ENCODE assay signal across 8 cellular contexts in genomic region chr2:156322103-156322671, GRCh38. TPM values are rescaled to one million over a fixed set of nuclear protein-coding genes. Genes with fewer than 3 reads are reported as not detected.
DNase-seq lines count a peak whose midpoint lies in the region; ATAC-seq, FAIRE-seq and TF ChIP-seq lines count a peak whose summit lies in the region.

No MANE protein-coding gene starts in this region.

- H3K9ac ChIP-seq in endodermal cell (ENCODE audit: extremely low read depth, low read length, poor library complexity, severe bottlenecking) = no peak overlapping the region

- H3K27me3 Mint-ChIP-seq in endodermal cell (ENCODE audit: insufficient read depth) = peaks cover 95% of the 10 kb centered on the region

- no peaks in the 10 kb centered on the region for H3K36me3 ChIP-seq in endodermal cell (ENCODE audit: control insufficient read depth, insufficient read depth, low read length)

- peaks cover 20% of the 10 kb centered on the region for H3K4me1 Mint-ChIP-seq in endodermal cell

- no peak for TF ChIP-seq POLR2A in GM12891 (IDR thresholded peaks at IDR 0.05; ENCODE audit: low read depth, low read length)

- H3K9me3 Mint-ChIP-seq in endodermal cell = peaks cover 21% of the 10 kb centered on the region

- FAIRE-seq in GM12891 (lab: Jason Lieb, UNC) = no peak

- peak; percentile 37 for ATAC-seq in HG03469 (IDR thresholded peaks at IDR 0.05; ENCODE audit: unreplicated experiment)
- peak; percentile 52 for ATAC-seq in stimulated activated naive CD8-positive, alpha-beta T cell treated with anti-CD3 and anti-CD28 coated beads, Interleukin-15, Interleukin-2, amounts not matched to agents 100 U/mL and 50 U/mL, for 24 hours

- H3K27ac Mint-ChIP-seq in endodermal cell = no peak overlapping the region

- DNase-seq in activated CD4-positive, alpha-beta T cell treated with anti-CD3 and anti-CD28 coated beads for 1 hour = peak; percentile 20
- no peak for DNase-seq in activated CD4-positive, alpha-beta T cell treated with anti-CD3 and anti-CD28 coated beads for 4 hours
- DNase-seq in endodermal cell = no peak
- DNase-seq in stimulated activated naive CD8-positive, alpha-beta T cell treated with anti-CD3 and anti-CD28 coated beads, Interleukin-15, Interleukin-2, amounts not matched to agents 100 U/mL and 50 U/mL, for 24 hours = peak; percentile 48
- no peak for DNase-seq in GM12891 (ENCODE audit: insufficient read length, low spot score)
- DNase-seq in activated CD4-positive, CD25-positive, alpha-beta regulatory T cell (lab: John Stamatoyannopoulos, UW) = no peak
- DNase-seq in COLO668 (lab: John Stamatoyannopoulos, UW; ENCODE audit: unreplicated experiment) = no peak

- WGBS in endodermal cell (ENCODE audit: insufficient coverage in 1 of 2, insufficient read length in 1 of 2), 2 experiments = 37 to 41% methylated on average over 9 to 21 of the region's 21 CpGs

- no peaks in the 10 kb centered on the region for H3K4me1 ChIP-seq in endodermal cell (ENCODE audit: control insufficient read depth, insufficient read depth, low read length)

- no peak overlapping the region for H3K27ac ChIP-seq in endodermal cell (ENCODE audit: low read depth, low read length)

- peak overlapping the region; percentile 45 for H3K4me3 Mint-ChIP-seq in endodermal cell

- peaks cover 79% of the 10 kb centered on the region for H3K27me3 ChIP-seq in endodermal cell (ENCODE audit: control insufficient read depth, insufficient read depth, low read length, poor library complexity, severe bottlenecking)

- no peaks in the 10 kb centered on the region for H3K36me3 Mint-ChIP-seq in endodermal cell (ENCODE audit: low read depth)

- H3K9me3 ChIP-seq in endodermal cell (ENCODE audit: control insufficient read depth, low read length) = peaks cover 19% of the 10 kb centered on the region

- TF ChIP-seq CTCF in endodermal cell (conservative IDR thresholded peaks at IDR 0.05) = no peak

- H3K4me3 ChIP-seq in endodermal cell (ENCODE audit: low read length) = peak overlapping the region; percentile 75

TF ChIP-seq in GM12891, 5 proteins besides CTCF, POLR2A, EP300 and RAD21:
- TF ChIP-seq TAF1 (IDR thresholded peaks at IDR 0.05; ENCODE audit: low read depth, low read length) (no peak), POU2F2 (IDR thresholded peaks at IDR 0.05; ENCODE audit: low read depth, low read length) (no peak), PAX5 (IDR thresholded peaks at IDR 0.05; ENCODE audit: insufficient read depth, low read length, severe bottlenecking) (no peak), SPI1 (IDR thresholded peaks at IDR 0.05; ENCODE audit: low read depth, low read length) (no peak), POLR2AphosphoS5 (IDR thresholded peaks at IDR 0.05; ENCODE audit: low read depth, low read length) (no peak)

RNA-seq across cellular contexts. Expression of gene NR4A2, which starts 10.3 kb away (rescaled TPM):
- total RNA-seq in endodermal cell = 1 to 10 TPM; 1.2 to 1.6 TPM
- 2.3 TPM for polyA plus RNA-seq in endodermal cell (2013, experiment 1 of 2)
- polyA plus RNA-seq in endodermal cell (2013, experiment 2 of 2) = 1.5 TPM
- 2.4 TPM for polyA plus RNA-seq in GM12891 (2012; ENCODE audit: low read depth, missing spikeins)

Comparison
In these comparisons a context has a peak if more than half of its experiments do, and no peak if none do; other contexts are left out.
1. DNase-seq: peak in activated CD4-positive, alpha-beta T cell treated with anti-CD3 and anti-CD28 coated beads for 1 hour (single experiment) and stimulated activated naive CD8-positive, alpha-beta T cell treated with anti-CD3 and anti-CD28 coated beads, Interleukin-15, Interleukin-2, amounts not matched to agents 100 U/mL and 50 U/mL, for 24 hours (single experiment); none in activated CD4-positive, alpha-beta T cell treated with anti-CD3 and anti-CD28 coated beads for 4 hours (0 of 2), endodermal cell (single experiment), GM12891 (single experiment), activated CD4-positive, CD25-positive, alpha-beta regulatory T cell (0 of 4) and COLO668 (single experiment).